39 cellular contexts compared by ENCODE assay signal in the genomic region with DNA sequence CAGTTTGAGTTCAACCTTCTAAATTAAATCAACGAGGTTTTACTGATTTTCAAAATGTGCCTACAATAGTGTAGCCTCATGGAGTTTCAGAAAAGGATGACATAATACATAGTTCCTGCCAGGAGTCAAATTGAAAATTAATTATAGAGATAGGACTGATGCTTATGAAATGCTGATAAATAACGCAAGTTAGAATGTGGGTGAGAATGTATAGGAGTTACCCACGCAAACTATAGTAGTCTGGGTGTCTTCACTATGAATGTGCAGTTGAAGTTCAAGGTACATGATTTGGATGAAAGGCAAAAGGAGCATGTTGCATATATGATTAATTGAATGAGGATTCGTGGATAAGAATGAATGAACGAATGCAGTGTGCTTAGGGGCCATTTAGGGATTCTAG.
"Had no signal": no experiment of that assay in that cellular context is flagged by ENCODE, and none has a peak within 500 bp of the region (broad histone marks: within the 10 kb centered on the region; RNA-seq: fewer than 3 reads in every experiment).

No MANE protein-coding gene starts in this region.

- FAIRE-seq: bronchial epithelial cell, TTC549 had no signal

- H3K27me3 ChIP-seq: ascending aorta, cardiac muscle cell had no signal

- H3K9me3 Mint-ChIP-seq: activated B cell treated with CpG ODN at 0.5 μM for 24 hours; activated CD4-positive, alpha-beta memory T cell treated with anti-CD3 and anti-CD28 coated beads for 36 hours; activated CD8-positive, alpha-beta T cell treated with anti-CD3 and anti-CD28 coated beads for 36 hours; activated naive CD4-positive, alpha-beta T cell treated with anti-CD3 and anti-CD28 coated beads, Interleukin-2, amount 50 U/mL, for 24 hours; activated naive CD8-positive, alpha-beta T cell treated with anti-CD3 and anti-CD28 coated beads, Interleukin-2, amount 50 U/mL, for 24 hours; activated T-cell treated with anti-CD3 and anti-CD28 coated beads, Interleukin-2, amount 50 U/mL, for 4 hours; activated T-helper 2 cell treated with anti-CD3 and anti-CD28 coated beads, Interferon-gamma antibody, Interleukin-2, Interleukin-4, amounts not matched to agents 10 μg/mL and 5 μg/mL and 100 μg/mL, durations not matched to agents 14 hours and 24 hours and 36 hours; central memory CD8-positive, alpha-beta T cell; T-helper 2 cell treated with Interferon-gamma antibody and Interleukin-4, amounts not matched to agents 5 μg/mL and 100 μg/mL, for 36 hours had no signal

- ATAC-seq: activated CD4-positive, alpha-beta T cell treated with anti-CD3 and anti-CD28 coated beads for 36 hours; activated CD8-positive, alpha-beta T cell treated with anti-CD3 and anti-CD28 coated beads for 36 hours; activated naive CD8-positive, alpha-beta T cell treated with anti-CD3 and anti-CD28 coated beads, Interleukin-2, amount 50 U/mL, for 24 hours; activated T-cell treated with anti-CD3 and anti-CD28 coated beads, Interleukin-2, amount 50 U/mL, for 4 hours had no signal

- H3K4me3 Mint-ChIP-seq: activated B cell treated with CpG ODN at 0.5 μM for 24 hours; activated CD4-positive, alpha-beta memory T cell treated with anti-CD3 and anti-CD28 coated beads for 36 hours; activated CD4-positive, alpha-beta T cell treated with anti-CD3 and anti-CD28 coated beads for 36 hours; activated CD8-positive, alpha-beta T cell treated with anti-CD3 and anti-CD28 coated beads for 36 hours; activated naive CD4-positive, alpha-beta T cell treated with anti-CD3 and anti-CD28 coated beads, Interleukin-2, amount 10 ng/mL, durations not matched to agents 7 days and 5 days; activated naive CD4-positive, alpha-beta T cell treated with anti-CD3 and anti-CD28 coated beads, Interleukin-2, amount 50 U/mL, for 24 hours; activated naive CD8-positive, alpha-beta T cell; activated naive CD8-positive, alpha-beta T cell treated with anti-CD3 and anti-CD28 coated beads, Interleukin-2, amount 10 ng/mL, durations not matched to agents 7 days and 5 days; activated naive CD8-positive, alpha-beta T cell treated with anti-CD3 and anti-CD28 coated beads, Interleukin-2, amount 50 U/mL, for 24 hours; activated T-cell treated with anti-CD3 and anti-CD28 coated beads, Interleukin-2, amount 50 U/mL, for 4 hours; activated T-helper 1 cell treated with anti-CD3 and anti-CD28 coated beads, Interleukin-12 subunit alpha, Interleukin-12 subunit beta, Interleukin-2, Interleukin-4 antibody, amounts not matched to agents 30 ng/mL and 10 ng/mL and 1 ng/mL, durations not matched to agents 14 hours and 24 hours and 36 hours; brain; central memory CD8-positive, alpha-beta T cell; T-helper 1 cell treated with Interleukin-12 subunit alpha and Interleukin-12 subunit beta and Interleukin-4 antibody, amounts not matched to agents 30 μg/mL and 1 μg/mL, for 36 hours; T-helper 2 cell treated with Interferon-gamma antibody and Interleukin-4, amounts not matched to agents 5 μg/mL and 100 μg/mL, for 36 hours had no signal

- H3K27ac Mint-ChIP-seq: activated B cell treated with CpG ODN at 0.5 μM for 24 hours; activated CD4-positive, alpha-beta memory T cell treated with anti-CD3 and anti-CD28 coated beads for 36 hours; activated CD4-positive, alpha-beta T cell treated with anti-CD3 and anti-CD28 coated beads for 36 hours; activated CD8-positive, alpha-beta T cell treated with anti-CD3 and anti-CD28 coated beads for 36 hours; activated naive CD4-positive, alpha-beta T cell treated with anti-CD3 and anti-CD28 coated beads, Interleukin-2, amount 10 ng/mL, durations not matched to agents 7 days and 5 days; activated naive CD4-positive, alpha-beta T cell treated with anti-CD3 and anti-CD28 coated beads, Interleukin-2, amount 50 U/mL, for 24 hours; activated naive CD8-positive, alpha-beta T cell; activated naive CD8-positive, alpha-beta T cell treated with anti-CD3 and anti-CD28 coated beads, Interleukin-2, amount 10 ng/mL, durations not matched to agents 7 days and 5 days; activated naive CD8-positive, alpha-beta T cell treated with anti-CD3 and anti-CD28 coated beads, Interleukin-2, amount 50 U/mL, for 24 hours; activated T-helper 1 cell treated with anti-CD3 and anti-CD28 coated beads, Interleukin-12 subunit alpha, Interleukin-12 subunit beta, Interleukin-2, Interleukin-4 antibody, amounts not matched to agents 30 ng/mL and 10 ng/mL and 1 ng/mL, durations not matched to agents 14 hours and 24 hours and 36 hours; activated T-helper 2 cell treated with anti-CD3 and anti-CD28 coated beads, Interferon-gamma antibody, Interleukin-2, Interleukin-4, amounts not matched to agents 10 μg/mL and 5 μg/mL and 100 μg/mL, durations not matched to agents 14 hours and 24 hours and 36 hours; brain; T-helper 1 cell treated with Interleukin-12 subunit alpha and Interleukin-12 subunit beta and Interleukin-4 antibody, amounts not matched to agents 30 μg/mL and 1 μg/mL, for 36 hours; T-helper 2 cell treated with Interferon-gamma antibody and Interleukin-4, amounts not matched to agents 5 μg/mL and 100 μg/mL, for 36 hours had no signal

- H3K9me3 ChIP-seq: ascending aorta had no signal

- H3K36me3 ChIP-seq: ascending aorta, cardiac muscle cell had no signal

- DNase-seq: activated B cell treated with CpG ODN at 0.5 μM for 24 hours; activated CD4-positive, alpha-beta memory T cell treated with anti-CD3 and anti-CD28 coated beads for 36 hours; activated CD4-positive, alpha-beta T cell treated with anti-CD3 and anti-CD28 coated beads for 36 hours; activated CD4-positive, alpha-beta T cell treated with anti-CD3 and anti-CD28 coated beads for 48 hours; activated CD4-positive, alpha-beta T cell treated with anti-CD3 and anti-CD28 coated beads, Interleukin-2, amount 50 U/mL, for 1 hour; activated CD4-positive, alpha-beta T cell treated with anti-CD3 and anti-CD28 coated beads, Interleukin-2, amount 50 U/mL, for 4 hours; activated CD4-positive, CD25-positive, alpha-beta regulatory T cell treated with anti-CD3 and anti-CD28 coated beads, Interleukin-2, amount 50 U/mL, for 72 hours; activated CD8-positive, alpha-beta memory T cell treated with anti-CD3 and anti-CD28 coated beads, Interleukin-2, amount 50 U/mL, for 4 hours; activated CD8-positive, alpha-beta T cell treated with anti-CD3 and anti-CD28 coated beads for 36 hours; activated effector memory CD4-positive, alpha-beta T cell treated with Interleukin-2 at 50 U/mL for 16 hours; activated gamma-delta T cell; activated naive CD4-positive, alpha-beta T cell treated with anti-CD3 and anti-CD28 coated beads, Interleukin-2, amount 10 ng/mL, durations not matched to agents 7 days and 5 days; activated naive CD4-positive, alpha-beta T cell treated with Interleukin-2 at 50 U/mL for 16 hours; activated naive CD8-positive, alpha-beta T cell treated with anti-CD3 and anti-CD28 coated beads, Interleukin-2, amount 10 ng/mL, durations not matched to agents 7 days and 5 days; activated naive CD8-positive, alpha-beta T cell treated with anti-CD3 and anti-CD28 coated beads, Interleukin-2, amount 50 U/mL, for 24 hours; activated T-cell treated with anti-CD3 and anti-CD28 coated beads for 4 hours; activated T-cell treated with anti-CD3 and anti-CD28 coated beads, Interleukin-2, amount 50 U/mL, for 1 hour; activated T-cell treated with anti-CD3 and anti-CD28 coated beads, Interleukin-2, amount 50 U/mL, for 4 hours; activated T-cell treated with anti-CD3 and anti-CD28 coated beads, Interleukin-2, amount 50 U/mL, for 72 hours; amygdala; anterior cingulate cortex; caudate nucleus; cerebellar nuclear complex; SW 1271; T-helper 1 cell; T-helper 9 cell had no signal

- H3K27me3 Mint-ChIP-seq: activated CD4-positive, alpha-beta memory T cell treated with anti-CD3 and anti-CD28 coated beads for 36 hours; activated CD4-positive, alpha-beta T cell treated with anti-CD3 and anti-CD28 coated beads for 36 hours; activated CD8-positive, alpha-beta T cell treated with anti-CD3 and anti-CD28 coated beads for 36 hours; activated naive CD4-positive, alpha-beta T cell treated with anti-CD3 and anti-CD28 coated beads, Interleukin-2, amount 10 ng/mL, durations not matched to agents 7 days and 5 days; activated naive CD4-positive, alpha-beta T cell treated with anti-CD3 and anti-CD28 coated beads, Interleukin-2, amount 50 U/mL, for 24 hours; activated naive CD8-positive, alpha-beta T cell treated with anti-CD3 and anti-CD28 coated beads, Interleukin-2, amount 10 ng/mL, durations not matched to agents 7 days and 5 days; brain; central memory CD8-positive, alpha-beta T cell had no signal

- H3K4me3 ChIP-seq: ascending aorta, cardiac muscle cell had no signal

- H3K27ac ChIP-seq: ascending aorta, cardiac muscle cell, VCaP had no signal

- H3K4me1 ChIP-seq: ascending aorta had no signal

- H3K36me3 Mint-ChIP-seq: activated CD4-positive, alpha-beta memory T cell treated with anti-CD3 and anti-CD28 coated beads for 36 hours; activated naive CD4-positive, alpha-beta T cell treated with anti-CD3 and anti-CD28 coated beads, Interleukin-2, amount 10 ng/mL, durations not matched to agents 7 days and 5 days; activated naive CD8-positive, alpha-beta T cell; brain had no signal
